In the genomic region with DNA sequence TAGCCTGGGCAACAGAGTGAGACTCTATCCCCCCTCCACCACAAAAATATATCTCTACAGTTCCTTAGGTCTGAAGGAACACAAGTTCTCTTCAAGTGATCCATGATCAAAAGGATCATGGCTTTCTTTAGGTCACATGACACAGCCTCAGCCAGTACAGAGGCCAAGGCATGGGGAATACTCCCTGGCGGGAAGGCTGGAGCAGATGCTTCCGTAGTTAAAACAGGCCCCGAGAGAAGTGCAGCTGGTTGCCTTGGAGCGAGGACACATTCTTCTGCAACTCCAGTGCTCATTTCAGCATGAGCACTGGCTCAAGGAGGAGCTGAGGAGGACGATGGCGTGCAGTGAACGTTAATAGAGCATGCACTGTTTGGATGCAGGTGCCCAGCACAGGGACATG, we compare ENCODE assay signal across 18 cellular contexts. TPM values are rescaled to one million over a fixed set of nuclear protein-coding genes. Genes with fewer than 3 reads are reported as not detected.
DNase-seq lines count a peak whose midpoint lies in the region; ATAC-seq and TF ChIP-seq lines count a peak whose summit lies in the region.
"Had no signal": no experiment of that assay in that cellular context is flagged by ENCODE, and none has a peak within 500 bp of the region (broad histone marks: within the 10 kb centered on the region; RNA-seq: fewer than 3 reads in every experiment).

No MANE protein-coding gene starts in this region.

- H3K9me3 Mint-ChIP-seq in glutamatergic neuron (ENCODE audit: unreplicated experiment) = peaks cover 11% of the 10 kb centered on the region
- H3K9me3 Mint-ChIP-seq: activated naive CD4-positive, alpha-beta T cell treated with anti-CD3 and anti-CD28 coated beads for 36 hours; stimulated activated memory B cell treated with anti-CD40 and anti-IgM and Interleukin-4, amounts not matched to agents 10 μg/mL and 1 μg/mL and 100 μg/mL, for 72 hours had no signal

- H3K36me3 Mint-ChIP-seq in glutamatergic neuron (ENCODE audit: unreplicated experiment) = no peaks in the 10 kb centered on the region

- H3K4me3 Mint-ChIP-seq in glutamatergic neuron (ENCODE audit: unreplicated experiment) = no peak overlapping the region
- H3K4me3 Mint-ChIP-seq: activated naive CD4-positive, alpha-beta T cell treated with anti-CD3 and anti-CD28 coated beads for 36 hours; stimulated activated memory B cell treated with anti-CD40 and anti-IgM and Interleukin-4, amounts not matched to agents 10 μg/mL and 1 μg/mL and 100 μg/mL, for 72 hours had no signal

- no peak for ATAC-seq in HG03175 (IDR thresholded peaks at IDR 0.05; ENCODE audit: unreplicated experiment)
- ATAC-seq: stimulated activated memory B cell treated with anti-CD40 and anti-IgM and Interleukin-4, amounts not matched to agents 10 μg/mL and 1 μg/mL and 100 μg/mL, for 72 hours had no signal

- no peak for TF ChIP-seq CTCF in glutamatergic neuron (IDR thresholded peaks at IDR 0.05; ENCODE audit: partially characterized antibody, unreplicated experiment)

- peak; percentile 35 for DNase-seq in NCI-H2171 treated with DMSO at 0.1 percent for 48 hours (lab: John Stamatoyannopoulos, UW)
- no peak for DNase-seq in NCI-H2171 (lab: John Stamatoyannopoulos, UW)
- no peak for DNase-seq in glutamatergic neuron
- no peak for DNase-seq in cortex of kidney (lab: John Stamatoyannopoulos, UW)
- DNase-seq: 8988T; activated CD4-positive, alpha-beta T cell treated with anti-CD3 and anti-CD28 coated beads, Interleukin-2, amount 50 U/mL, for 1 hour; activated naive CD4-positive, alpha-beta T cell treated with anti-CD3 and anti-CD28 coated beads for 36 hours; activated T-cell treated with anti-CD3 and anti-CD28 coated beads for 4 hours; NCI-H1048; NCI-H2029; NCI-H446 treated with DMSO at 0.1 percent for 48 hours; SW 1271; trophoblast cell had no signal

- H3K27me3 Mint-ChIP-seq in glutamatergic neuron (ENCODE audit: unreplicated experiment) = peaks cover 4% of the 10 kb centered on the region
- H3K27me3 Mint-ChIP-seq: stimulated activated memory B cell treated with anti-CD40 and anti-IgM and Interleukin-4, amounts not matched to agents 10 μg/mL and 1 μg/mL and 100 μg/mL, for 72 hours had no signal

- H3K9me3 ChIP-seq in skeletal muscle tissue (ENCODE audit: control insufficient read depth in 3 of 3, low read length in 3 of 3) = no peaks in the 10 kb centered on the region

- H3K27me3 ChIP-seq in skeletal muscle tissue (ENCODE audit: control insufficient read depth in 3 of 3, insufficient read depth in 3 of 3, low read length in 3 of 3) = no peaks in the 10 kb centered on the region

- peak overlapping the region; percentile 46 for H3K27ac Mint-ChIP-seq in glutamatergic neuron (ENCODE audit: unreplicated experiment)
- H3K27ac Mint-ChIP-seq: activated naive CD4-positive, alpha-beta T cell treated with anti-CD3 and anti-CD28 coated beads for 36 hours had no signal

- H3K4me3 ChIP-seq in skeletal muscle tissue (ENCODE audit: low read length in 3 of 3) = no peak overlapping the region

- peaks cover 43 to 59% (median 45%) of the 10 kb centered on the region in 3 donors for H3K4me1 ChIP-seq in skeletal muscle tissue (ENCODE audit: control insufficient read depth in 3 of 3, insufficient read depth in 3 of 3, low read length in 3 of 3)

- H3K27ac ChIP-seq in skeletal muscle tissue (ENCODE audit: low read depth, low read length) = peak overlapping the region; percentile 46
- H3K27ac ChIP-seq: KMS-11 had no signal

- H3K36me3 ChIP-seq in skeletal muscle tissue (ENCODE audit: control insufficient read depth in 3 of 3, insufficient read depth in 3 of 3, low read length in 3 of 3) = no peaks in the 10 kb centered on the region

- H3K4me1 Mint-ChIP-seq in glutamatergic neuron (ENCODE audit: low read depth, unreplicated experiment) = peaks cover 27% of the 10 kb centered on the region

- no peak overlapping the region for H3K9ac ChIP-seq in skeletal muscle tissue (ENCODE audit: low read depth in 1 of 3, low read length in 3 of 3)
- H3K9ac ChIP-seq: KMS-11 had no signal

RNA-seq across cellular contexts. Expression of a gene that starts 13.5 kb away (rescaled TPM):
- total RNA-seq in glutamatergic neuron (ENCODE audit: unreplicated experiment) (51.6 TPM), skeletal muscle tissue (7.8 TPM)

RNA-seq across cellular contexts. Expression of a gene that starts 31.1 kb away (rescaled TPM):
- total RNA-seq in glutamatergic neuron (ENCODE audit: unreplicated experiment) (0.83 TPM), skeletal muscle tissue (0.52 TPM)
- total RNA-seq: kidney epithelial cell had no signal

RNA-seq across cellular contexts. Expression of a gene that starts 48.9 kb away (rescaled TPM):
- total RNA-seq in glutamatergic neuron (ENCODE audit: unreplicated experiment) (76.0 TPM), skeletal muscle tissue (31.8 TPM)

RNA-seq across cellular contexts. Expression of a gene that starts 50.6 kb away (rescaled TPM):
- total RNA-seq in glutamatergic neuron (ENCODE audit: unreplicated experiment) (38.3 TPM), skeletal muscle tissue (14.1 TPM)
